In genomic region chr16:23496826-23497542, GRCh38 we compare ENCODE assay signal across 8 cellular contexts. TPM values are rescaled to one million over a fixed set of nuclear protein-coding genes. Genes with fewer than 3 reads are reported as not detected.
DNase-seq lines count a peak whose midpoint lies in the region; ATAC-seq and TF ChIP-seq lines count a peak whose summit lies in the region.

No MANE protein-coding gene starts in this region.

- no peak for TF ChIP-seq CTCF in mesothelial cell of epicardium (IDR thresholded peaks at IDR 0.05; ENCODE audit: unreplicated experiment)

- no peak for ATAC-seq in GM21423 (IDR thresholded peaks at IDR 0.05; ENCODE audit: unreplicated experiment)

- H3K4me1 Mint-ChIP-seq in mesothelial cell of epicardium = peaks cover 14% of the 10 kb centered on the region

- H3K9me3 Mint-ChIP-seq in mesothelial cell of epicardium = no peaks in the 10 kb centered on the region

- in situ Hi-C loops in ACHN (cut with HindIII; ENCODE audit: low pct_ligation_motif_present, low pct_unique_long_range_greater_than_20kb, low sequenced_read_pairs) = no loop called here

- peaks cover 10% of the 10 kb centered on the region for H3K36me3 Mint-ChIP-seq in mesothelial cell of epicardium

- peak overlapping the region; percentile 60 for H3K27ac Mint-ChIP-seq in mesothelial cell of epicardium

- peak overlapping the region; percentile 0 for H3K4me3 Mint-ChIP-seq in mesothelial cell of epicardium

- no peaks in the 10 kb centered on the region for H3K27me3 Mint-ChIP-seq in mesothelial cell of epicardium (ENCODE audit: low read depth)

- peak; percentile 79 for DNase-seq in ACHN
- DNase-seq in NCI-H226 = peak; percentile 77
- peak; percentile 69 for DNase-seq in epidermal melanocyte (ENCODE audit: insufficient read length, low spot score)
- no peak for DNase-seq in mesothelial cell of epicardium (ENCODE audit: low spot score in 2 of 2, unreplicated experiment in 2 of 2)
- DNase-seq in NCI-H2196 treated with DMSO at 0.1 percent for 48 hours (lab: John Stamatoyannopoulos, UW; ENCODE audit: unreplicated experiment) = no peak
- no peak for DNase-seq in NCI-H345 (lab: John Stamatoyannopoulos, UW)
- no peak for DNase-seq in DMS 273 (lab: John Stamatoyannopoulos, UW; ENCODE audit: unreplicated experiment)

RNA-seq across cellular contexts. Expression of gene GGA2, which starts 13.3 kb away (rescaled TPM):
- 98.7 to 102 TPM (median 101 TPM) in 3 replicates for total RNA-seq in mesothelial cell of epicardium

RNA-seq across cellular contexts. Expression of gene COG7, which starts 44.0 kb away (rescaled TPM):
- 42.1 to 42.5 TPM (median 42.1 TPM) in 3 replicates for total RNA-seq in mesothelial cell of epicardium

Comparison
In these comparisons a context has a peak if more than half of its experiments do, and no peak if none do; other contexts are left out.
1. DNase-seq: peak in ACHN (single experiment), NCI-H226 (single experiment) and epidermal melanocyte (single experiment); none in mesothelial cell of epicardium (0 of 2), NCI-H2196 treated with DMSO at 0.1 percent for 48 hours (single experiment), NCI-H345 (single experiment) and DMS 273 (single experiment).